1 cellular context compared by ENCODE assay signal in genomic region chr7:152481082-152481481, GRCh38.
TF ChIP-seq lines count a peak whose summit lies in the region.

No MANE protein-coding gene starts in this region.

TF ChIP-seq in K562, 482 proteins besides CTCF, POLR2A, EP300 and RAD21:
- TF ChIP-seq, protein P1, sequence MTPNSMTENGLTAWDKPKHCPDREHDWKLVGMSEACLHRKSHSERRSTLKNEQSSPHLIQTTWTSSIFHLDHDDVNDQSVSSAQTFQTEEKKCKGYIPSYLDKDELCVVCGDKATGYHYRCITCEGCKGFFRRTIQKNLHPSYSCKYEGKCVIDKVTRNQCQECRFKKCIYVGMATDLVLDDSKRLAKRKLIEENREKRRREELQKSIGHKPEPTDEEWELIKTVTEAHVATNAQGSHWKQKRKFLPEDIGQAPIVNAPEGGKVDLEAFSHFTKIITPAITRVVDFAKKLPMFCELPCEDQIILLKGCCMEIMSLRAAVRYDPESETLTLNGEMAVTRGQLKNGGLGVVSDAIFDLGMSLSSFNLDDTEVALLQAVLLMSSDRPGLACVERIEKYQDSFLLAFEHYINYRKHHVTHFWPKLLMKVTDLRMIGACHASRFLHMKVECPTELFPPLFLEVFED (CRISPR knock-in tag; conservative IDR thresholded peaks at IDR 0.05) = 0 out of 2 replicates have a peak, but pooled peaks have one; percentile 17
- TF ChIP-seq ZBTB5 (IDR thresholded peaks at IDR 0.05) = 0 out of 2 replicates have a peak, but pooled peaks have one; percentile 36
- no peak for TF ChIP-seq STAT5B (CRISPR knock-in tag; IDR thresholded peaks at IDR 0.05)
- no peak for TF ChIP-seq SNRNP70 (optimal IDR thresholded peaks at IDR 0.05; ENCODE audit: low read depth, low read length)
- peak; percentile 71 for TF ChIP-seq ZNF512 (tag; IDR thresholded peaks at IDR 0.05)
- TF ChIP-seq, protein P2, sequence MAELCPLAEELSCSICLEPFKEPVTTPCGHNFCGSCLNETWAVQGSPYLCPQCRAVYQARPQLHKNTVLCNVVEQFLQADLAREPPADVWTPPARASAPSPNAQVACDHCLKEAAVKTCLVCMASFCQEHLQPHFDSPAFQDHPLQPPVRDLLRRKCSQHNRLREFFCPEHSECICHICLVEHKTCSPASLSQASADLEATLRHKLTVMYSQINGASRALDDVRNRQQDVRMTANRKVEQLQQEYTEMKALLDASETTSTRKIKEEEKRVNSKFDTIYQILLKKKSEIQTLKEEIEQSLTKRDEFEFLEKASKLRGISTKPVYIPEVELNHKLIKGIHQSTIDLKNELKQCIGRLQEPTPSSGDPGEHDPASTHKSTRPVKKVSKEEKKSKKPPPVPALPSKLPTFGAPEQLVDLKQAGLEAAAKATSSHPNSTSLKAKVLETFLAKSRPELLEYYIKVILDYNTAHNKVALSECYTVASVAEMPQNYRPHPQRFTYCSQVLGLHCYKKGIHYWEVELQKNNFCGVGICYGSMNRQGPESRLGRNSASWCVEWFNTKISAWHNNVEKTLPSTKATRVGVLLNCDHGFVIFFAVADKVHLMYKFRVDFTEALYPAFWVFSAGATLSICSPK (IDR thresholded peaks at IDR 0.05; ENCODE audit: borderline replicate concordance) = 0 out of 2 replicates have a peak, but pooled peaks have one; percentile 59
- TF ChIP-seq NFE2 (IDR thresholded peaks at IDR 0.05; ENCODE audit: low read depth) = no peak
- no peak for TF ChIP-seq CREB3 (tag; conservative IDR thresholded peaks at IDR 0.05; ENCODE audit: low read depth)
- TF ChIP-seq, protein P3, sequence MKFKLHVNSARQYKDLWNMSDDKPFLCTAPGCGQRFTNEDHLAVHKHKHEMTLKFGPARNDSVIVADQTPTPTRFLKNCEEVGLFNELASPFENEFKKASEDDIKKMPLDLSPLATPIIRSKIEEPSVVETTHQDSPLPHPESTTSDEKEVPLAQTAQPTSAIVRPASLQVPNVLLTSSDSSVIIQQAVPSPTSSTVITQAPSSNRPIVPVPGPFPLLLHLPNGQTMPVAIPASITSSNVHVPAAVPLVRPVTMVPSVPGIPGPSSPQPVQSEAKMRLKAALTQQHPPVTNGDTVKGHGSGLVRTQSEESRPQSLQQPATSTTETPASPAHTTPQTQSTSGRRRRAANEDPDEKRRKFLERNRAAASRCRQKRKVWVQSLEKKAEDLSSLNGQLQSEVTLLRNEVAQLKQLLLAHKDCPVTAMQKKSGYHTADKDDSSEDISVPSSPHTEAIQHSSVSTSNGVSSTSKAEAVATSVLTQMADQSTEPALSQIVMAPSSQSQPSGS (CRISPR knock-in tag; IDR thresholded peaks at IDR 0.05) = no peak
- 0 out of 2 replicates have a peak, but pooled peaks have one; percentile 72 for TF ChIP-seq LARP7 (IDR thresholded peaks at IDR 0.05)
- TF ChIP-seq ILK (tag; IDR thresholded peaks at IDR 0.05; ENCODE audit: borderline replicate concordance, low read depth) = no peak
- no peak for TF ChIP-seq CHD2 (IDR thresholded peaks at IDR 0.05; ENCODE audit: low read depth, low read length)
- peak; percentile 77; the same call in 1 of the 2 replicates for TF ChIP-seq MCM3 (IDR thresholded peaks at IDR 0.05)
- TF ChIP-seq, protein P4, sequence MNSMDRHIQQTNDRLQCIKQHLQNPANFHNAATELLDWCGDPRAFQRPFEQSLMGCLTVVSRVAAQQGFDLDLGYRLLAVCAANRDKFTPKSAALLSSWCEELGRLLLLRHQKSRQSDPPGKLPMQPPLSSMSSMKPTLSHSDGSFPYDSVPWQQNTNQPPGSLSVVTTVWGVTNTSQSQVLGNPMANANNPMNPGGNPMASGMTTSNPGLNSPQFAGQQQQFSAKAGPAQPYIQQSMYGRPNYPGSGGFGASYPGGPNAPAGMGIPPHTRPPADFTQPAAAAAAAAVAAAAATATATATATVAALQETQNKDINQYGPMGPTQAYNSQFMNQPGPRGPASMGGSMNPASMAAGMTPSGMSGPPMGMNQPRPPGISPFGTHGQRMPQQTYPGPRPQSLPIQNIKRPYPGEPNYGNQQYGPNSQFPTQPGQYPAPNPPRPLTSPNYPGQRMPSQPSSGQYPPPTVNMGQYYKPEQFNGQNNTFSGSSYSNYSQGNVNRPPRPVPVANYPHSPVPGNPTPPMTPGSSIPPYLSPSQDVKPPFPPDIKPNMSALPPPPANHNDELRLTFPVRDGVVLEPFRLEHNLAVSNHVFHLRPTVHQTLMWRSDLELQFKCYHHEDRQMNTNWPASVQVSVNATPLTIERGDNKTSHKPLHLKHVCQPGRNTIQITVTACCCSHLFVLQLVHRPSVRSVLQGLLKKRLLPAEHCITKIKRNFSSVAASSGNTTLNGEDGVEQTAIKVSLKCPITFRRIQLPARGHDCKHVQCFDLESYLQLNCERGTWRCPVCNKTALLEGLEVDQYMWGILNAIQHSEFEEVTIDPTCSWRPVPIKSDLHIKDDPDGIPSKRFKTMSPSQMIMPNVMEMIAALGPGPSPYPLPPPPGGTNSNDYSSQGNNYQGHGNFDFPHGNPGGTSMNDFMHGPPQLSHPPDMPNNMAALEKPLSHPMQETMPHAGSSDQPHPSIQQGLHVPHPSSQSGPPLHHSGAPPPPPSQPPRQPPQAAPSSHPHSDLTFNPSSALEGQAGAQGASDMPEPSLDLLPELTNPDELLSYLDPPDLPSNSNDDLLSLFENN (IDR thresholded peaks at IDR 0.05; ENCODE audit: low read depth in 2 of 2, low read length in 2 of 2) = no peak
- TF ChIP-seq PBX2 (CRISPR knock-in tag; IDR thresholded peaks at IDR 0.05; ENCODE audit: low read depth) = no peak
- TF ChIP-seq PBX2 (tag; conservative IDR thresholded peaks at IDR 0.05; ENCODE audit: low read depth) = no peak
- no peak for TF ChIP-seq CREB1 (IDR thresholded peaks at IDR 0.05)
- TF ChIP-seq CREB1 (CRISPR knock-in tag; IDR thresholded peaks at IDR 0.05) = no peak
- TF ChIP-seq SNIP1 (IDR thresholded peaks at IDR 0.05; ENCODE audit: low read depth) = no peak
- TF ChIP-seq OTX1 (CRISPR knock-in tag; IDR thresholded peaks at IDR 0.05) = 0 out of 2 replicates have a peak, but pooled peaks have one; percentile 61
- TF ChIP-seq ZBTB2 (IDR thresholded peaks at IDR 0.05) = 0 out of 2 replicates have a peak, but pooled peaks have one; percentile 26
- TF ChIP-seq ZNF253 (CRISPR knock-in tag; conservative IDR thresholded peaks at IDR 0.05) = no peak
